In genomic region chr5:115333164-115333563, GRCh38 we compare ENCODE assay signal across 12 cellular contexts. TPM values are rescaled to one million over a fixed set of nuclear protein-coding genes. Genes with fewer than 3 reads are reported as not detected.
DNase-seq lines count a peak whose midpoint lies in the region; ATAC-seq and TF ChIP-seq lines count a peak whose summit lies in the region.
"Had no signal": no experiment of that assay in that cellular context is flagged by ENCODE, and none has a peak within 500 bp of the region (broad histone marks: within the 10 kb centered on the region; RNA-seq: fewer than 3 reads in every experiment).

No MANE protein-coding gene starts in this region.

- DNase-seq in M059J (ENCODE audit: low read depth) (peak; percentile 44), osteoblast (ENCODE audit: insufficient read length, low spot score, missing footprints) (no peak), A172 (ENCODE audit: low spot score) (no peak), hepatic stellate cell (ENCODE audit: low spot score) (no peak)
- DNase-seq in activated CD4-positive, alpha-beta memory T cell treated with anti-CD3 and anti-CD28 coated beads for 36 hours: peak; percentile 20
- DNase-seq: activated CD8-positive, alpha-beta memory T cell treated with anti-CD3 and anti-CD28 coated beads, Interleukin-2, amount 50 U/mL, for 48 hours; Calu3; SW 1271 had no signal

- H3K4me1 Mint-ChIP-seq in activated CD4-positive, alpha-beta memory T cell treated with anti-CD3 and anti-CD28 coated beads for 36 hours (ENCODE audit: low read depth): peaks cover 7% of the 10 kb centered on the region

- no peaks in the 10 kb centered on the region for H3K27me3 ChIP-seq in osteoblast (ENCODE audit: insufficient read depth, low read length)
- H3K27me3 ChIP-seq: gastroesophageal sphincter had no signal

- no peak overlapping the region for H3K27ac Mint-ChIP-seq in activated CD4-positive, alpha-beta memory T cell treated with anti-CD3 and anti-CD28 coated beads for 36 hours

- no peak for TF ChIP-seq CTCF in osteoblast (IDR thresholded peaks at IDR 0.05; ENCODE audit: extremely low read depth, low read depth, low read length)

- CTCF ChIA-PET in activated CD4-positive, alpha-beta memory T cell treated with anti-CD3 and anti-CD28 coated beads for 36 hours (lab: Charles Lee): no interaction called here

- no peak overlapping the region for H3K27ac ChIP-seq in osteoblast (ENCODE audit: low read depth, low read length)
- H3K27ac ChIP-seq: gastroesophageal sphincter had no signal

- H3K9me3 Mint-ChIP-seq in activated CD4-positive, alpha-beta memory T cell treated with anti-CD3 and anti-CD28 coated beads for 36 hours: no peaks in the 10 kb centered on the region

- H3K4me3 ChIP-seq in osteoblast (ENCODE audit: insufficient read depth, low read length): no peak overlapping the region
- H3K4me3 ChIP-seq: gastroesophageal sphincter had no signal

- peak overlapping the region; percentile 36 for H2AFZ ChIP-seq in osteoblast (ENCODE audit: low read length)

- H3K36me3 ChIP-seq in osteoblast (ENCODE audit: insufficient read depth, low read length): no peaks in the 10 kb centered on the region
- H3K36me3 ChIP-seq: gastroesophageal sphincter had no signal

- no peaks in the 10 kb centered on the region for H4K20me1 ChIP-seq in osteoblast (ENCODE audit: insufficient read depth, low read length)

- no peaks in the 10 kb centered on the region for H3K79me2 ChIP-seq in osteoblast (ENCODE audit: insufficient read depth, low read length)

- POLR2A ChIA-PET in activated CD4-positive, alpha-beta memory T cell treated with anti-CD3 and anti-CD28 coated beads for 36 hours (lab: Charles Lee): no interaction called here

- ATAC-seq in GM19463 (IDR thresholded peaks at IDR 0.05; ENCODE audit: unreplicated experiment) (peak; percentile 60), HG02970 (IDR thresholded peaks at IDR 0.05; ENCODE audit: low FRiP score, unreplicated experiment) (no peak), HG03460 (IDR thresholded peaks at IDR 0.05; ENCODE audit: unreplicated experiment) (no peak)
- ATAC-seq: gastroesophageal sphincter had no signal

- H3K27me3 Mint-ChIP-seq in activated CD4-positive, alpha-beta memory T cell treated with anti-CD3 and anti-CD28 coated beads for 36 hours: peaks cover 13% of the 10 kb centered on the region

- no peaks in the 10 kb centered on the region for H3K9me3 ChIP-seq in osteoblast (ENCODE audit: low read depth, low read length)
- H3K9me3 ChIP-seq: gastroesophageal sphincter had no signal

- intact Hi-C loops in activated CD4-positive, alpha-beta memory T cell treated with anti-CD3 and anti-CD28 coated beads for 36 hours (cut with micrococcal nuclease): no loop called here

- H3K4me2 ChIP-seq in osteoblast (ENCODE audit: insufficient read depth, low read length): no peak overlapping the region

- no peak overlapping the region for H3K4me3 Mint-ChIP-seq in activated CD4-positive, alpha-beta memory T cell treated with anti-CD3 and anti-CD28 coated beads for 36 hours

- H3K36me3 Mint-ChIP-seq in activated CD4-positive, alpha-beta memory T cell treated with anti-CD3 and anti-CD28 coated beads for 36 hours: no peaks in the 10 kb centered on the region

- no peaks in the 10 kb centered on the region for H3K4me1 ChIP-seq in osteoblast (ENCODE audit: insufficient read depth, low read length)
- H3K4me1 ChIP-seq: gastroesophageal sphincter had no signal

RNA-seq across cellular contexts. Expression of gene CCDC112, which starts 36.7 kb away (rescaled TPM):
- total RNA-seq in M059J (2014; rRNA removed; shearing (Covaris generic)): 2.5 and 4.8 TPM in 2 replicates
- 1 to 10 TPM; 1.7 to 1.8 TPM for total RNA-seq in activated CD4-positive, alpha-beta memory T cell treated with anti-CD3 and anti-CD28 coated beads for 36 hours
- total RNA-seq in osteoblast: 4.7 and 5.0 TPM in 2 replicates
- total RNA-seq in A172 (2014; rRNA removed; shearing (Covaris generic)): 18.0 and 23.3 TPM in 2 replicates

Comparison
In these comparisons a context has a peak if more than half of its experiments do, and no peak if none do; other contexts are left out.
1. DNase-seq: peak in M059J (single experiment) and activated CD4-positive, alpha-beta memory T cell treated with anti-CD3 and anti-CD28 coated beads for 36 hours (single experiment); none in osteoblast (single experiment), A172 (single experiment) and hepatic stellate cell (single experiment).